ENCODE assay signal across 1 cellular context in the genomic region with DNA sequence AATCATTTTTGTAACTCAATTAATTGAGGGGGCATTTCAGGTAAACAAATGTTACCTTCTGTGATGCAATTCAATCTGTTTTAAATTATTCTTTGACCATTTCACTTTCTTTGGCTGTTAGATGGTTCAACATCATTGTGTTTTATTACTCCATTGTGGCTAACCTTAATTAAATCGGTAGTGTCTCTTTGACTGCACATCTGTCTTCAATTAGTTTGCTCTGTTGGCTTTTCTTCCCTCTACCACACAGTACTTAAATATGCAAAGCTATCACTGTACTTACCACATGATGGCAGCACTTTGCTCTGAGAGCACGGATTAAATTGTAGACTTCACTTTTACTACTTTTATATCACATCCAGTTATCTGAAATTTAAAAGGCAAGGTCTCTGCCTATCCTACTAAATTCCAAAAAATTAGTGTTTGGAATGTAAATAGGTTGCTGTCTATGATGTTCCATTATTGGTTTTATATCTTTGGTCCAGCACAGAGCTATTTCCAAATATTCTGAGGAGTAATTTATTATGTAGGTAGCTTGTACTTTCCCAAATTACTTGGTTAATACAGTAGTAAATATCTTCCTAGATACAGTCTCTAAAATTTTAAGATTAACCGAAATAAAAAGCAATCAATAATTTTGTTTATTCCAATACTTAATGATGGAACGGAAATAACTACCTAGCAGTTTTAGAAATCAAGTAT.
TF ChIP-seq lines count a peak whose summit lies in the region.

No MANE protein-coding gene starts in this region.

TF ChIP-seq in GM23338, 12 proteins besides CTCF, POLR2A, EP300 and RAD21 (continued from another document):
- TF ChIP-seq, protein P1, sequence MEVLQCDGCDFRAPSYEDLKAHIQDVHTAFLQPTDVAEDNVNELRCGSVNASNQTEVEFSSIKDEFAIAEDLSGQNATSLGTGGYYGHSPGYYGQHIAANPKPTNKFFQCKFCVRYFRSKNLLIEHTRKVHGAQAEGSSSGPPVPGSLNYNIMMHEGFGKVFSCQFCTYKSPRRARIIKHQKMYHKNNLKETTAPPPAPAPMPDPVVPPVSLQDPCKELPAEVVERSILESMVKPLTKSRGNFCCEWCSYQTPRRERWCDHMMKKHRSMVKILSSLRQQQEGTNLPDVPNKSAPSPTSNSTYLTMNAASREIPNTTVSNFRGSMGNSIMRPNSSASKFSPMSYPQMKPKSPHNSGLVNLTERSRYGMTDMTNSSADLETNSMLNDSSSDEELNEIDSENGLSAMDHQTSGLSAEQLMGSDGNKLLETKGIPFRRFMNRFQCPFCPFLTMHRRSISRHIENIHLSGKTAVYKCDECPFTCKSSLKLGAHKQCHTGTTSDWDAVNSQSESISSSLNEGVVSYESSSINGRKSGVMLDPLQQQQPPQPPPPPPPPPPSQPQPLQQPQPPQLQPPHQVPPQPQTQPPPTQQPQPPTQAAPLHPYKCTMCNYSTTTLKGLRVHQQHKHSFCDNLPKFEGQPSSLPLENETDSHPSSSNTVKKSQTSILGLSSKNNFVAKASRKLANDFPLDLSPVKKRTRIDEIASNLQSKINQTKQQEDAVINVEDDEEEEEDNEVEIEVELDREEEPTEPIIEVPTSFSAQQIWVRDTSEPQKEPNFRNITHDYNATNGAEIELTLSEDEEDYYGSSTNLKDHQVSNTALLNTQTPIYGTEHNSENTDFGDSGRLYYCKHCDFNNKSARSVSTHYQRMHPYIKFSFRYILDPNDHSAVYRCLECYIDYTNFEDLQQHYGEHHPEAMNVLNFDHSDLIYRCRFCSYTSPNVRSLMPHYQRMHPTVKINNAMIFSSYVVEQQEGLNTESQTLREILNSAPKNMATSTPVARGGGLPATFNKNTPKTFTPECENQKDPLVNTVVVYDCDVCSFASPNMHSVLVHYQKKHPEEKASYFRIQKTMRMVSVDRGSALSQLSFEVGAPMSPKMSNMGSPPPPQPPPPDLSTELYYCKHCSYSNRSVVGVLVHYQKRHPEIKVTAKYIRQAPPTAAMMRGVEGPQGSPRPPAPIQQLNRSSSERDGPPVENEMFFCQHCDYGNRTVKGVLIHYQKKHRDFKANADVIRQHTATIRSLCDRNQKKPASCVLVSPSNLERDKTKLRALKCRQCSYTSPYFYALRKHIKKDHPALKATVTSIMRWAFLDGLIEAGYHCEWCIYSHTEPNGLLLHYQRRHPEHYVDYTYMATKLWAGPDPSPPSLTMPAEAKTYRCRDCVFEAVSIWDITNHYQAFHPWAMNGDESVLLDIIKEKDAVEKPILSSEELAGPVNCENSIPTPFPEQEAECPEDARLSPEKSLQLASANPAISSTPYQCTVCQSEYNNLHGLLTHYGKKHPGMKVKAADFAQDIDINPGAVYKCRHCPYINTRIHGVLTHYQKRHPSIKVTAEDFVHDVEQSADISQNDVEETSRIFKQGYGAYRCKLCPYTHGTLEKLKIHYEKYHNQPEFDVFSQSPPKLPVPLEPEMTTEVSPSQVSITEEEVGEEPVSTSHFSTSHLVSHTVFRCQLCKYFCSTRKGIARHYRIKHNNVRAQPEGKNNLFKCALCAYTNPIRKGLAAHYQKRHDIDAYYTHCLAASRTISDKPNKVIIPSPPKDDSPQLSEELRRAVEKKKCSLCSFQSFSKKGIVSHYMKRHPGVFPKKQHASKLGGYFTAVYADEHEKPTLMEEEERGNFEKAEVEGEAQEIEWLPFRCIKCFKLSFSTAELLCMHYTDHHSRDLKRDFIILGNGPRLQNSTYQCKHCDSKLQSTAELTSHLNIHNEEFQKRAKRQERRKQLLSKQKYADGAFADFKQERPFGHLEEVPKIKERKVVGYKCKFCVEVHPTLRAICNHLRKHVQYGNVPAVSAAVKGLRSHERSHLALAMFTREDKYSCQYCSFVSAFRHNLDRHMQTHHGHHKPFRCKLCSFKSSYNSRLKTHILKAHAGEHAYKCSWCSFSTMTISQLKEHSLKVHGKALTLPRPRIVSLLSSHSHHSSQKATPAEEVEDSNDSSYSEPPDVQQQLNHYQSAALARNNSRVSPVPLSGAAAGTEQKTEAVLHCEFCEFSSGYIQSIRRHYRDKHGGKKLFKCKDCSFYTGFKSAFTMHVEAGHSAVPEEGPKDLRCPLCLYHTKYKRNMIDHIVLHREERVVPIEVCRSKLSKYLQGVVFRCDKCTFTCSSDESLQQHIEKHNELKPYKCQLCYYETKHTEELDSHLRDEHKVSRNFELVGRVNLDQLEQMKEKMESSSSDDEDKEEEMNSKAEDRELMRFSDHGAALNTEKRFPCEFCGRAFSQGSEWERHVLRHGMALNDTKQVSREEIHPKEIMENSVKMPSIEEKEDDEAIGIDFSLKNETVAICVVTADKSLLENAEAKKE (CRISPR knock-in tag; IDR thresholded peaks at IDR 0.05): no peak
- TF ChIP-seq ZNF331 (CRISPR knock-in tag; IDR thresholded peaks at IDR 0.05; ENCODE audit: low read depth) (no peak), ZNF114 (CRISPR knock-in tag; IDR thresholded peaks at IDR 0.05) (no peak), JUNB (IDR thresholded peaks at IDR 0.05; ENCODE audit: unreplicated experiment) (no peak), EZH2 (IDR thresholded peaks at IDR 0.05; ENCODE audit: low read depth, unreplicated experiment) (no peak)
- TF ChIP-seq, protein P2, sequence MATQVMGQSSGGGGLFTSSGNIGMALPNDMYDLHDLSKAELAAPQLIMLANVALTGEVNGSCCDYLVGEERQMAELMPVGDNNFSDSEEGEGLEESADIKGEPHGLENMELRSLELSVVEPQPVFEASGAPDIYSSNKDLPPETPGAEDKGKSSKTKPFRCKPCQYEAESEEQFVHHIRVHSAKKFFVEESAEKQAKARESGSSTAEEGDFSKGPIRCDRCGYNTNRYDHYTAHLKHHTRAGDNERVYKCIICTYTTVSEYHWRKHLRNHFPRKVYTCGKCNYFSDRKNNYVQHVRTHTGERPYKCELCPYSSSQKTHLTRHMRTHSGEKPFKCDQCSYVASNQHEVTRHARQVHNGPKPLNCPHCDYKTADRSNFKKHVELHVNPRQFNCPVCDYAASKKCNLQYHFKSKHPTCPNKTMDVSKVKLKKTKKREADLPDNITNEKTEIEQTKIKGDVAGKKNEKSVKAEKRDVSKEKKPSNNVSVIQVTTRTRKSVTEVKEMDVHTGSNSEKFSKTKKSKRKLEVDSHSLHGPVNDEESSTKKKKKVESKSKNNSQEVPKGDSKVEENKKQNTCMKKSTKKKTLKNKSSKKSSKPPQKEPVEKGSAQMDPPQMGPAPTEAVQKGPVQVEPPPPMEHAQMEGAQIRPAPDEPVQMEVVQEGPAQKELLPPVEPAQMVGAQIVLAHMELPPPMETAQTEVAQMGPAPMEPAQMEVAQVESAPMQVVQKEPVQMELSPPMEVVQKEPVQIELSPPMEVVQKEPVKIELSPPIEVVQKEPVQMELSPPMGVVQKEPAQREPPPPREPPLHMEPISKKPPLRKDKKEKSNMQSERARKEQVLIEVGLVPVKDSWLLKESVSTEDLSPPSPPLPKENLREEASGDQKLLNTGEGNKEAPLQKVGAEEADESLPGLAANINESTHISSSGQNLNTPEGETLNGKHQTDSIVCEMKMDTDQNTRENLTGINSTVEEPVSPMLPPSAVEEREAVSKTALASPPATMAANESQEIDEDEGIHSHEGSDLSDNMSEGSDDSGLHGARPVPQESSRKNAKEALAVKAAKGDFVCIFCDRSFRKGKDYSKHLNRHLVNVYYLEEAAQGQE (IDR thresholded peaks at IDR 0.05; ENCODE audit: unreplicated experiment): no peak
